1 cellular context compared by ENCODE assay signal in the genomic region with DNA sequence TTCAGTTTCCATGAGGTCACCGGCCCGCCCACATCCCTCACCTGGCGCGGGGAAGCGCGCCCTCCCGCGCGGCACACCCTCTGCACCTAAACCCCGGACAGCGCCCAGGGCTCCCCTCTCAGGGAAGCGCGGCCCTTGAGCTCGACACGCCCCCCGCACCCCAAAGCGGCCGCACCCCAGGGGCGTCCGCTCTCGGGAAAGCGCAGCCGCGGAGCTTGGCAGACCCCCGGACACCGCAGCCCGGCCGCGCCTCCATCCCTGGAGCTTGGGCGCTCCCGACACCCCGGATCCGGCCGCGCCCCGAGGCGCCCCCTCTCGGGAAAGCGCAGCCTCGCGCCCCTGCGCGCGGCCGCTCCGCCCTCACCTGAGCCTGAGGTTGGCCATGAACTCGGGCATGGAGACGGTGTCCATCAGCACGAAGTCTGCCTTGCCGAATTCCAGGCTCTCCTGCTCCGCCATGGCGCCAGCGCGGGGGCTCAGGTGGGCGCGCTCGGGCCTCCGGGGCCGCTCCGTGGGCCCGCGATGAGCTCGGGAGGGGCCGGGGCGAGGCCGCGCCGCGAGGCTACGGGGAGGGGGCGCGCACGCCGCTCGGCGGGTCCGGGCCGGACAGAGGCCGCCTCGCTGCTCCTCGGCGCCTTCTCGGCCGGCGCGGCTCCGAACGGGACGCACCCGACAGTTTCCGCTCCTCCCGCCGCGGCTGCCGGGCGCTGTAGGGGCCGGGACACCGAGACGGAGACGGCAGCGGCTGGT.
TF ChIP-seq lines count a peak whose summit lies in the region.

Gene MYO1D, minus strand, starts transcription at position 711 of the 750 bp plus-strand sequence. Its CDS starts 252 bp downstream, at position 459.

TF ChIP-seq in GM12878, 131 proteins besides CTCF, POLR2A, EP300 and RAD21:
- TF ChIP-seq REST (IDR thresholded peaks at IDR 0.05; ENCODE audit: low read depth, low read length) (peak; percentile 54; the same call in 1 of the 2 replicates), TCF12 (IDR thresholded peaks at IDR 0.05; ENCODE audit: low read depth, low read length) (peak; percentile 74; the same call in 1 of the 2 replicates), IKZF2 (IDR thresholded peaks at IDR 0.05) (peak; percentile 59 to 66), POLR2AphosphoS2 (IDR thresholded peaks at IDR 0.05; ENCODE audit: low read depth, low read length) (0 out of 2 replicates have a peak, but pooled peaks have one; percentile 59), NRF1 (conservative IDR thresholded peaks at IDR 0.05; ENCODE audit: low read depth, low read length) (no peak), IKZF1 (conservative IDR thresholded peaks at IDR 0.05) (peak; percentile 92), IRF4 (IDR thresholded peaks at IDR 0.05; ENCODE audit: low read depth, low read length) (no peak), KAT2A (conservative IDR thresholded peaks at IDR 0.05; ENCODE audit: control insufficient read depth, low read depth, low read length) (no peak), NFIC (IDR thresholded peaks at IDR 0.05; ENCODE audit: low read depth, low read length) (peak; percentile 27; the same call in 1 of the 2 replicates), RELA (IDR thresholded peaks at IDR 0.05; ENCODE audit: borderline replicate concordance, partially characterized antibody) (no peak), BHLHE40 (IDR thresholded peaks at IDR 0.05; ENCODE audit: borderline replicate concordance in 1 of 2, low read depth in 2 of 2, low read length in 1 of 2) (peak in 1 of 2 experiments; percentile 31; a peak in 1 of 4 replicates), NKRF (conservative IDR thresholded peaks at IDR 0.05) (peak; percentile 74), NFXL1 (IDR thresholded peaks at IDR 0.05; ENCODE audit: borderline replicate concordance) (no peak), LARP7 (IDR thresholded peaks at IDR 0.05) (peak; percentile 92), CREM (IDR thresholded peaks at IDR 0.05; ENCODE audit: low read depth) (peak; percentile 52; the same call in 1 of the 2 replicates), DPF2 (IDR thresholded peaks at IDR 0.05) (peak; percentile 76), EGR1 (IDR thresholded peaks at IDR 0.05; ENCODE audit: borderline replicate concordance in 1 of 2, low read depth in 2 of 2, low read length in 2 of 2) (peak in 1 of 2 experiments; percentile 62; a peak in 1 of 3 replicates), RB1 (IDR thresholded peaks at IDR 0.05; ENCODE audit: borderline replicate concordance) (0 out of 2 replicates have a peak, but pooled peaks have one; percentile 45), SP1 (IDR thresholded peaks at IDR 0.05; ENCODE audit: low read depth, low read length) (no peak), MEF2A (IDR thresholded peaks at IDR 0.05; ENCODE audit: insufficient read depth, low read depth, low read length) (no peak), ATF7 (IDR thresholded peaks at IDR 0.05; ENCODE audit: low read depth) (0 out of 2 replicates have a peak, but pooled peaks have one; percentile 6), YY1 (IDR thresholded peaks at IDR 0.05; ENCODE audit: low read depth, low read length) (peak; percentile 54), ZSCAN29 (IDR thresholded peaks at IDR 0.05) (no peak), BMI1 (IDR thresholded peaks at IDR 0.05; ENCODE audit: borderline replicate concordance) (no peak), ASH2L (IDR thresholded peaks at IDR 0.05; ENCODE audit: borderline replicate concordance, low read depth) (0 out of 2 replicates have a peak, but pooled peaks have one; percentile 48), E2F4 (IDR thresholded peaks at IDR 0.05; ENCODE audit: low read depth, low read length) (no peak), SIN3A (IDR thresholded peaks at IDR 0.05; ENCODE audit: low read depth, low read length) (peak; percentile 20; the same call in 1 of the 2 replicates), BACH1 (IDR thresholded peaks at IDR 0.05; ENCODE audit: borderline replicate concordance) (peak; percentile 7), NR2F1 (conservative IDR thresholded peaks at IDR 0.05) (peak; percentile 32; the same call in 1 of the 2 replicates), GATAD2B (conservative IDR thresholded peaks at IDR 0.05; ENCODE audit: low read depth) (peak; percentile 92), SMC3 (IDR thresholded peaks at IDR 0.05; ENCODE audit: borderline replicate concordance, low read length) (peak; percentile 21), MEF2B (IDR thresholded peaks at IDR 0.05; ENCODE audit: partially characterized antibody, poor library complexity, severe bottlenecking) (no peak), EED (IDR thresholded peaks at IDR 0.05; ENCODE audit: low read depth) (peak; percentile 76), MXI1 (IDR thresholded peaks at IDR 0.05; ENCODE audit: low read depth, low read length) (peak; percentile 8; the same call in 1 of the 2 replicates), JUNB (IDR thresholded peaks at IDR 0.05) (0 out of 2 replicates have a peak, but pooled peaks have one; percentile 21)
- TF ChIP-seq, protein P1, sequence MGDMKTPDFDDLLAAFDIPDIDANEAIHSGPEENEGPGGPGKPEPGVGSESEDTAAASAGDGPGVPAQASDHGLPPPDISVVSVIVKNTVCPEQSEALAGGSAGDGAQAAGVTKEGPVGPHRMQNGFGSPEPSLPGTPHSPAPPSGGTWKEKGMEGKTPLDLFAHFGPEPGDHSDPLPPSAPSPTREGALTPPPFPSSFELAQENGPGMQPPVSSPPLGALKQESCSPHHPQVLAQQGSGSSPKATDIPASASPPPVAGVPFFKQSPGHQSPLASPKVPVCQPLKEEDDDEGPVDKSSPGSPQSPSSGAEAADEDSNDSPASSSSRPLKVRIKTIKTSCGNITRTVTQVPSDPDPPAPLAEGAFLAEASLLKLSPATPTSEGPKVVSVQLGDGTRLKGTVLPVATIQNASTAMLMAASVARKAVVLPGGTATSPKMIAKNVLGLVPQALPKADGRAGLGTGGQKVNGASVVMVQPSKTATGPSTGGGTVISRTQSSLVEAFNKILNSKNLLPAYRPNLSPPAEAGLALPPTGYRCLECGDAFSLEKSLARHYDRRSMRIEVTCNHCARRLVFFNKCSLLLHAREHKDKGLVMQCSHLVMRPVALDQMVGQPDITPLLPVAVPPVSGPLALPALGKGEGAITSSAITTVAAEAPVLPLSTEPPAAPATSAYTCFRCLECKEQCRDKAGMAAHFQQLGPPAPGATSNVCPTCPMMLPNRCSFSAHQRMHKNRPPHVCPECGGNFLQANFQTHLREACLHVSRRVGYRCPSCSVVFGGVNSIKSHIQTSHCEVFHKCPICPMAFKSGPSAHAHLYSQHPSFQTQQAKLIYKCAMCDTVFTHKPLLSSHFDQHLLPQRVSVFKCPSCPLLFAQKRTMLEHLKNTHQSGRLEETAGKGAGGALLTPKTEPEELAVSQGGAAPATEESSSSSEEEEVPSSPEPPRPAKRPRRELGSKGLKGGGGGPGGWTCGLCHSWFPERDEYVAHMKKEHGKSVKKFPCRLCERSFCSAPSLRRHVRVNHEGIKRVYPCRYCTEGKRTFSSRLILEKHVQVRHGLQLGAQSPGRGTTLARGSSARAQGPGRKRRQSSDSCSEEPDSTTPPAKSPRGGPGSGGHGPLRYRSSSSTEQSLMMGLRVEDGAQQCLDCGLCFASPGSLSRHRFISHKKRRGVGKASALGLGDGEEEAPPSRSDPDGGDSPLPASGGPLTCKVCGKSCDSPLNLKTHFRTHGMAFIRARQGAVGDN (IDR thresholded peaks at IDR 0.05): 0 out of 2 replicates have a peak, but pooled peaks have one; percentile 5
- TF ChIP-seq, protein P2, sequence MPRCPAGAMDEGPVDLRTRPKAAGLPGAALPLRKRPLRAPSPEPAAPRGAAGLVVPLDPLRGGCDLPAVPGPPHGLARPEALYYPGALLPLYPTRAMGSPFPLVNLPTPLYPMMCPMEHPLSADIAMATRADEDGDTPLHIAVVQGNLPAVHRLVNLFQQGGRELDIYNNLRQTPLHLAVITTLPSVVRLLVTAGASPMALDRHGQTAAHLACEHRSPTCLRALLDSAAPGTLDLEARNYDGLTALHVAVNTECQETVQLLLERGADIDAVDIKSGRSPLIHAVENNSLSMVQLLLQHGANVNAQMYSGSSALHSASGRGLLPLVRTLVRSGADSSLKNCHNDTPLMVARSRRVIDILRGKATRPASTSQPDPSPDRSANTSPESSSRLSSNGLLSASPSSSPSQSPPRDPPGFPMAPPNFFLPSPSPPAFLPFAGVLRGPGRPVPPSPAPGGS (IDR thresholded peaks at IDR 0.05; ENCODE audit: borderline replicate concordance, insufficient read depth, low read depth, low read length, poor library complexity, severe bottlenecking): peak; percentile 49
- TF ChIP-seq, protein P3, sequence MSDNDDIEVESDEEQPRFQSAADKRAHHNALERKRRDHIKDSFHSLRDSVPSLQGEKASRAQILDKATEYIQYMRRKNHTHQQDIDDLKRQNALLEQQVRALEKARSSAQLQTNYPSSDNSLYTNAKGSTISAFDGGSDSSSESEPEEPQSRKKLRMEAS (IDR thresholded peaks at IDR 0.05; ENCODE audit: low read depth, low read length): 0 out of 2 replicates have a peak, but pooled peaks have one; percentile 4
